In the genomic region with DNA sequence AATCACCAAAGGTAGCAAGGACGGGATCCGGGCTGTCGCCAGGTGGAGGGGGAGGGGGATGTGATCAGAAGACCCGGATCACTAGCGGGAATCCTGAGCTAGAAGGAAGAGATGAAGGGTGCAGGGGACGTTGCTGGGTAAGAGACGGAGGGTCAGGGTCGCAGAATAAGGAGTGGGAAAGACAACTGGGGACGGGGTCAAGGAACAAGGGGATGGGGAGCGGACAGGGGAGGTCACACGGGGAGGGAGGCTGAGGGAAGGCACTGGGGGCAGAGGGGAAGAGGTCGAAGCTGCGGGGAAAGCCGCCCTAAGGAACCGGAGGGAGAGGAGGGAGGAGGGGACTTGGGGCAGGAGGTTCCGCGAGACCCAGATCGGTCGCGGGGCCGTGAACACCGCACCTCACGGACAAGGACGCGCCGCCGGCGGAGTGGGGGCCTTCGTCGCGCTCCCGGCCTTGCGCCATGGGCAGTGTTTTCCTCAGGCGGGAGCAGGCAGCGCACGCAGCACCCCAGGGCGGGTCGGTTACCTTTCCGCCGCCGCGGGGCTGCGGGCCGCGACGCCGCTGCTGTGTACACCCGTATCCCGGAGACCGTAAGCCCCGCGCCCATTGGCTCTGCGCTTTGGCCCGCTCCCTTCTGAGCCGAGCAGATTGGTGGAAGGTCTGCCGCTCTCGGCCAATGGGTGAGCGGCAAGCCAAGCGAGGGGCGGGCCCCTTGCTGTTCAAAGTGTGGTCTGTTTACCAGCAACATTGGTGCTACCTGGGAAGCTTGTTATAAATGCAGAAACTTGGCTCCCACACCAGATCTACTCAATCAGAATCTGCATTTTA, we compare ENCODE assay signal across 8 cellular contexts. TPM values are rescaled to one million over a fixed set of nuclear protein-coding genes. Genes with fewer than 3 reads are reported as not detected.
DNase-seq lines count a peak whose midpoint lies in the region; ATAC-seq and TF ChIP-seq lines count a peak whose summit lies in the region.

TSS of gene CFAP43 (minus strand) at position 581 of the 829 bp plus-strand sequence. CDS start at position 463, 118 bp downstream.

- no peaks in the 10 kb centered on the region for H3K36me3 Mint-ChIP-seq in naive B cell

- TF ChIP-seq CTCF in RWPE1 (conservative IDR thresholded peaks at IDR 0.05; ENCODE audit: low read depth) (no peak), fibroblast of mammary gland (conservative IDR thresholded peaks at IDR 0.05; ENCODE audit: control insufficient read depth, insufficient read depth, low read depth, low read length) (no peak)

- peaks cover 23 to 42% (median 35%) of the 10 kb centered on the region in 3 donors for H3K27me3 Mint-ChIP-seq in naive B cell

- no peaks in the 10 kb centered on the region for H3K27me3 ChIP-seq in GM23248 (replicated peaks; ENCODE audit: insufficient read depth)

- peak; percentile 98 for DNase-seq in DMS53 (lab: John Stamatoyannopoulos, UW)
- peak; percentile 97 for DNase-seq in GM23248
- DNase-seq in Kasumi-1 (lab: John Stamatoyannopoulos, UW) = peak; percentile 97 to 98
- peak; percentile 100 for DNase-seq in RWPE1 (ENCODE audit: low spot score)
- DNase-seq in activated T-helper 9 cell treated with anti-CD3 and anti-CD28 coated beads, Interleukin-2, amount 50 U/mL, for 16 hours (ENCODE audit: low read depth) = peak; percentile 98
- peak; percentile 92 for DNase-seq in fibroblast of mammary gland (ENCODE audit: low read depth)
- peak; percentile 98 for DNase-seq in naive B cell
- peak; percentile 95 to 97 for DNase-seq in stimulated activated CD8-positive, alpha-beta memory T cell treated with anti-CD3 and anti-CD28 coated beads, Interleukin-7, amount 100 ng/mL, for 48 hours (ENCODE audit: extremely low read depth in 1 of 2, low read depth in 1 of 2)

- peak within 1 kb of the TSS; percentile 79 to 91 (median 85) for H3K4me3 Mint-ChIP-seq in naive B cell

- CTCF ChIA-PET in RWPE1 (lab: Yijun Ruan, JAX) = interaction anchor here (0.5 kb wide), 1 partner anchor 23 kb away, joined by 3 read pairs; the partner anchor contains the start of gene GSTO1

- H3K36me3 ChIP-seq in GM23248 (ENCODE audit: low read depth) = no peaks in the 10 kb centered on the region

- no peaks in the 10 kb centered on the region for H4K20me1 ChIP-seq in GM23248 (ENCODE audit: insufficient read depth)

- peaks cover 12 to 20% (median 14%) of the 10 kb centered on the region in 3 donors for H3K4me1 Mint-ChIP-seq in naive B cell

- H3K27ac Mint-ChIP-seq in naive B cell = peak within 1 kb of the TSS in 5 of 6 donors; percentile 54 to 95 (median 92)

- H3F3A ChIP-seq in GM23248 (ENCODE audit: insufficient read depth) = no peaks in the 10 kb centered on the region

- H3K27ac ChIP-seq in GM23248 = no peak within 1 kb of the TSS
- H3K27ac ChIP-seq in RWPE1 = peak within 1 kb of the TSS; percentile 79

- no peaks in the 10 kb centered on the region for H3K79me2 ChIP-seq in GM23248 (ENCODE audit: insufficient read depth)

- H3K4me2 ChIP-seq in GM23248 (ENCODE audit: unreplicated experiment) = peak within 1 kb of the TSS; percentile 99

- no peaks in the 10 kb centered on the region for H3K9me3 ChIP-seq in GM23248 (ENCODE audit: low read depth)

- H3K9me3 Mint-ChIP-seq in naive B cell = peaks cover 4 to 18% (median 10%) of the 10 kb centered on the region in 7 donors

- 1% methylated on average over 44 to 60 of the region's 60 CpGs for WGBS in GM23248 (ENCODE audit: low coverage in 1 of 2, low lambda C conversion rate in 2 of 2, missing lambda C conversion rate in 2 of 2), 2 experiments

- in situ Hi-C loops in GM23248 (cut with MboI) = no loop called here

- POLR2A ChIA-PET in RWPE1 (lab: Yijun Ruan, JAX; ENCODE audit: low non-redundant PET) = no interaction called here

- no peaks in the 10 kb centered on the region for H3K4me1 ChIP-seq in GM23248 (ENCODE audit: insufficient read depth)

- peak within 1 kb of the TSS; percentile 76 for H3K4me3 ChIP-seq in GM23248
- peak within 1 kb of the TSS; percentile 57 for H3K4me3 ChIP-seq in fibroblast of mammary gland (ENCODE audit: control insufficient read depth, low read depth, low read length)

- peak within 1 kb of the TSS; percentile 96 for H2AFZ ChIP-seq in GM23248

- ATAC-seq in naive B cell (ENCODE audit: low read depth in 2 of 2) = peak; percentile 99

- peak within 1 kb of the TSS; percentile 91 for H3K9ac ChIP-seq in GM23248

- H3K9me2 ChIP-seq in GM23248 (ENCODE audit: insufficient read depth) = no peaks in the 10 kb centered on the region

RNA-seq across cellular contexts. Expression of gene CFAP43, which starts in this region (rescaled TPM):
- not detected in 2 replicates for total RNA-seq in GM23248 (2014; rRNA removed; shearing (Covaris generic))
- polyA plus RNA-seq in GM23248 (2016; fragmentation: Nextera tagmentation; extraction: Ambion mirVana) (0.14 and 0.29 TPM in 2 replicates), naive B cell (ENCODE audit: low read depth in 6 of 6) (not detected)

Comparison
In these comparisons a context has a peak if more than half of its experiments do, and no peak if none do; other contexts are left out.
1. Peak in DNase-seq, H3K4me3 ChIP-seq, H3K9ac ChIP-seq and H3K4me2 ChIP-seq in GM23248; RNA of the gene not detected or under 1 TPM.
2. Peak in DNase-seq and ATAC-seq in naive B cell; RNA of the gene not detected or under 1 TPM.